In genomic region chrX:14875624-14876023, GRCh38 we compare ENCODE assay signal across 12 cellular contexts.
"Had no signal": no experiment of that assay in that cellular context is flagged by ENCODE, and none has a peak within 500 bp of the region (broad histone marks: within the 10 kb centered on the region; RNA-seq: fewer than 3 reads in every experiment).

No MANE protein-coding gene starts in this region.

- H3K27me3 Mint-ChIP-seq: activated CD4-positive, alpha-beta memory T cell treated with anti-CD3 and anti-CD28 coated beads, Interleukin-2, amount 10 ng/mL, durations not matched to agents 7 days and 5 days; activated CD4-positive, alpha-beta T cell treated with anti-CD3 and anti-CD28 coated beads for 36 hours; effector memory CD8-positive, alpha-beta T cell had no signal

- H3K9ac ChIP-seq: neural progenitor cell had no signal

- H2AFZ ChIP-seq: neural progenitor cell had no signal

- H3K9me3 ChIP-seq: adrenal gland, thyroid gland had no signal

- H3K27me3 ChIP-seq: adrenal gland, neural progenitor cell, thyroid gland had no signal

- H3K27ac Mint-ChIP-seq: activated CD4-positive, alpha-beta memory T cell treated with anti-CD3 and anti-CD28 coated beads, Interleukin-2, amount 10 ng/mL, durations not matched to agents 7 days and 5 days; activated CD4-positive, alpha-beta T cell treated with anti-CD3 and anti-CD28 coated beads for 36 hours; activated T-cell treated with anti-CD3 and anti-CD28 coated beads, Interleukin-2, amount 50 U/mL, for 72 hours; neural progenitor cell had no signal

- H3K27ac ChIP-seq: adrenal gland, neural progenitor cell, thyroid gland, WERI-Rb-1 had no signal

- H3K4me1 ChIP-seq: thyroid gland had no signal

- DNase-seq: activated CD4-positive, alpha-beta memory T cell treated with anti-CD3 and anti-CD28 coated beads, Interleukin-2, amount 10 ng/mL, durations not matched to agents 7 days and 5 days; activated CD4-positive, alpha-beta T cell treated with anti-CD3 and anti-CD28 coated beads for 36 hours; activated T-cell treated with anti-CD3 and anti-CD28 coated beads, Interleukin-2, amount 50 U/mL, for 72 hours; adrenal gland; central memory CD4-positive, alpha-beta T cell; cortex of kidney; effector memory CD8-positive, alpha-beta T cell; kidney glomerular epithelial cell; mesendoderm; thyroid gland; WERI-Rb-1 had no signal

- H3K4me3 Mint-ChIP-seq: activated CD4-positive, alpha-beta memory T cell treated with anti-CD3 and anti-CD28 coated beads, Interleukin-2, amount 10 ng/mL, durations not matched to agents 7 days and 5 days; activated CD4-positive, alpha-beta T cell treated with anti-CD3 and anti-CD28 coated beads for 36 hours; effector memory CD8-positive, alpha-beta T cell; neural progenitor cell had no signal

- H3K4me2 ChIP-seq: neural progenitor cell had no signal

- ATAC-seq: activated CD4-positive, alpha-beta T cell treated with anti-CD3 and anti-CD28 coated beads for 36 hours; activated T-cell treated with anti-CD3 and anti-CD28 coated beads, Interleukin-2, amount 50 U/mL, for 72 hours; effector memory CD8-positive, alpha-beta T cell had no signal

- H3K36me3 ChIP-seq: adrenal gland, neural progenitor cell, thyroid gland, WERI-Rb-1 had no signal

- H3K9me3 Mint-ChIP-seq: activated CD4-positive, alpha-beta memory T cell treated with anti-CD3 and anti-CD28 coated beads, Interleukin-2, amount 10 ng/mL, durations not matched to agents 7 days and 5 days; activated T-cell treated with anti-CD3 and anti-CD28 coated beads, Interleukin-2, amount 50 U/mL, for 72 hours; effector memory CD8-positive, alpha-beta T cell; neural progenitor cell had no signal

- H3K4me3 ChIP-seq: adrenal gland, neural progenitor cell, thyroid gland had no signal
